24 cellular contexts compared by ENCODE assay signal in genomic region chr13:25455146-25455545, GRCh38.
A peak's percentile ranks its signal among the peaks of the same experiment; 100 is the strongest.
DNase-seq lines count a peak whose midpoint lies in the region; ATAC-seq and TF ChIP-seq lines count a peak whose summit lies in the region.
"Had no signal": no experiment of that assay in that cellular context is flagged by ENCODE, and none has a peak within 500 bp of the region (broad histone marks: within the 10 kb centered on the region; RNA-seq: fewer than 3 reads in every experiment).

No MANE protein-coding gene starts in this region.

- no peak overlapping the region for H3K4me3 Mint-ChIP-seq in MCF 10A (ENCODE audit: unreplicated experiment)
- no peak overlapping the region for H3K4me3 Mint-ChIP-seq in stimulated activated effector memory CD8-positive, alpha-beta T cell treated with anti-CD3 and anti-CD28 coated beads, Interleukin-12 subunit alpha, Interleukin-12 subunit beta, amount 100 ng/mL, for 72 hours
- H3K4me3 Mint-ChIP-seq: activated CD8-positive, alpha-beta T cell treated with anti-CD3 and anti-CD28 coated beads for 36 hours; central memory CD8-positive, alpha-beta T cell; GM23338; naive B cell had no signal

- peak overlapping the region; percentile 53 for H3K27ac Mint-ChIP-seq in MCF 10A (ENCODE audit: low read depth, unreplicated experiment)
- no peak overlapping the region for H3K27ac Mint-ChIP-seq in stimulated activated effector memory CD8-positive, alpha-beta T cell treated with anti-CD3 and anti-CD28 coated beads, Interleukin-12 subunit alpha, Interleukin-12 subunit beta, amount 100 ng/mL, for 72 hours
- H3K27ac Mint-ChIP-seq: activated CD8-positive, alpha-beta T cell treated with anti-CD3 and anti-CD28 coated beads for 36 hours; GM23338; naive B cell had no signal

- TF ChIP-seq CTCF in MCF 10A (IDR thresholded peaks at IDR 0.05; ENCODE audit: unreplicated experiment): no peak
- no peak for TF ChIP-seq CTCF in breast epithelium (IDR thresholded peaks at IDR 0.05)
- TF ChIP-seq CTCF in right atrium auricular region (IDR thresholded peaks at IDR 0.05): no peak

- H3K27me3 Mint-ChIP-seq in MCF 10A (ENCODE audit: insufficient read depth, unreplicated experiment): peaks cover 16% of the 10 kb centered on the region

- CTCF ChIA-PET in MCF 10A (lab: Yijun Ruan, JAX): interaction anchor here (0.6 kb wide), 2 partner anchors 46 to 341 kb away, joined by 3 to 4 read pairs; no protein-coding TSS in a partner anchor

- POLR2A ChIA-PET in MCF 10A (lab: Yijun Ruan, JAX): interaction anchor here (1.0 kb wide), 2 partner anchors 11 to 79 kb away, joined by 3 to 5 read pairs; no protein-coding TSS in a partner anchor

- no peak overlapping the region for H3K4me3 ChIP-seq in breast epithelium
- H3K4me3 ChIP-seq in right atrium auricular region: no peak overlapping the region
- H3K4me3 ChIP-seq: BLaER1 treated with 17β-estradiol and CSF1 and Interleukin-3, amounts not matched to agents 10 nM and 100 nM; gastrocnemius medialis; GM23338; vagina had no signal

- BruUV-seq in MCF 10A (replicated peaks; lab: Mats Ljungman, UMichigan): no TSS peak

- no peak for ATAC-seq in stimulated activated effector memory CD8-positive, alpha-beta T cell treated with anti-CD3 and anti-CD28 coated beads, Interleukin-12 subunit alpha, Interleukin-12 subunit beta, amount 100 ng/mL, for 72 hours
- ATAC-seq: activated CD8-positive, alpha-beta T cell treated with anti-CD3 and anti-CD28 coated beads for 36 hours; esophagus mucosa; gastrocnemius medialis; GM23338 had no signal

- H3K27ac ChIP-seq in breast epithelium (no peak overlapping the region), right atrium auricular region (no peak overlapping the region)
- H3K27ac ChIP-seq: BLaER1 treated with 17β-estradiol and CSF1 and Interleukin-3, amounts not matched to agents 10 nM and 100 nM; gastrocnemius medialis; vagina had no signal

- no peaks in the 10 kb centered on the region for H3K36me3 ChIP-seq in breast epithelium
- H3K36me3 ChIP-seq in right atrium auricular region: no peaks in the 10 kb centered on the region
- H3K36me3 ChIP-seq: BLaER1 treated with 17β-estradiol and CSF1 and Interleukin-3, amounts not matched to agents 10 nM and 100 nM; gastrocnemius medialis; vagina had no signal

- no peaks in the 10 kb centered on the region for H3K4me1 ChIP-seq in breast epithelium
- H3K4me1 ChIP-seq in right atrium auricular region: no peaks in the 10 kb centered on the region
- H3K4me1 ChIP-seq: BLaER1 treated with 17β-estradiol and CSF1 and Interleukin-3, amounts not matched to agents 10 nM and 100 nM; gastrocnemius medialis; vagina had no signal

- no peaks in the 10 kb centered on the region for H3K9me3 ChIP-seq in breast epithelium
- H3K9me3 ChIP-seq in right atrium auricular region: no peaks in the 10 kb centered on the region
- H3K9me3 ChIP-seq: BLaER1 treated with 17β-estradiol and CSF1 and Interleukin-3, amounts not matched to agents 10 nM and 100 nM; gastrocnemius medialis; vagina had no signal

- H3K9me3 Mint-ChIP-seq in MCF 10A (ENCODE audit: unreplicated experiment): no peaks in the 10 kb centered on the region
- H3K9me3 Mint-ChIP-seq in stimulated activated effector memory CD8-positive, alpha-beta T cell treated with anti-CD3 and anti-CD28 coated beads, Interleukin-12 subunit alpha, Interleukin-12 subunit beta, amount 100 ng/mL, for 72 hours: no peaks in the 10 kb centered on the region
- H3K9me3 Mint-ChIP-seq: activated CD8-positive, alpha-beta T cell treated with anti-CD3 and anti-CD28 coated beads for 36 hours; central memory CD8-positive, alpha-beta T cell; GM23338 had no signal

- H3K4me1 Mint-ChIP-seq in MCF 10A (ENCODE audit: insufficient read depth, unreplicated experiment): peaks cover 15% of the 10 kb centered on the region
- H3K4me1 Mint-ChIP-seq in stimulated activated effector memory CD8-positive, alpha-beta T cell treated with anti-CD3 and anti-CD28 coated beads, Interleukin-12 subunit alpha, Interleukin-12 subunit beta, amount 100 ng/mL, for 72 hours: no peaks in the 10 kb centered on the region
- H3K4me1 Mint-ChIP-seq: central memory CD8-positive, alpha-beta T cell; GM23338; naive B cell had no signal

- intact Hi-C loops in MCF 10A (cut with micrococcal nuclease) (no loop called here), breast epithelium (cut with DNase I; ENCODE audit: low total_unique reads) (no loop called here)

- peak; percentile 87 for DNase-seq in MCF 10A (ENCODE audit: unreplicated experiment)
- DNase-seq in breast epithelium (ENCODE audit: low spot score in 2 of 2): no peak
- peak; percentile 17 for DNase-seq in NCI-H2227 treated with DMSO at 0.1 percent for 48 hours (lab: John Stamatoyannopoulos, UW)
- peak; percentile 74 for DNase-seq in cerebellar cortex (ENCODE audit: low spot score)
- no peak for DNase-seq in RPMI8226
- no peak for DNase-seq in stimulated activated effector memory CD8-positive, alpha-beta T cell treated with anti-CD3 and anti-CD28 coated beads, Interleukin-12 subunit alpha, Interleukin-12 subunit beta, amount 100 ng/mL, for 72 hours (ENCODE audit: low spot score in 2 of 2)
- DNase-seq in right atrium auricular region (ENCODE audit: low spot score): no peak
- no peak for DNase-seq in activated effector memory CD4-positive, alpha-beta T cell treated with anti-CD3 and anti-CD28 coated beads, Interleukin-2, amount 50 U/mL, for 16 hours
- DNase-seq: activated CD8-positive, alpha-beta T cell treated with anti-CD3 and anti-CD28 coated beads for 36 hours; activated naive CD4-positive, alpha-beta T cell treated with Interleukin-2 at 50 U/mL for 16 hours; activated T-cell treated with anti-CD3 and anti-CD28 coated beads, Interleukin-2, amount 50 U/mL, for 1 hour; gastrocnemius medialis; GDM1; KG1; kidney; mesenchymal stem cell; naive B cell; retina; T-helper 9 cell had no signal

- TF ChIP-seq POLR2A in breast epithelium (IDR thresholded peaks at IDR 0.05): no peak

- H3K27me3 ChIP-seq in breast epithelium (no peaks in the 10 kb centered on the region), right atrium auricular region (no peaks in the 10 kb centered on the region)
- H3K27me3 ChIP-seq: BLaER1 treated with 17β-estradiol and CSF1 and Interleukin-3, amounts not matched to agents 10 nM and 100 nM; gastrocnemius medialis; vagina had no signal

- no peaks in the 10 kb centered on the region for H3K36me3 Mint-ChIP-seq in MCF 10A (ENCODE audit: insufficient read depth, unreplicated experiment)
- H3K36me3 Mint-ChIP-seq in stimulated activated effector memory CD8-positive, alpha-beta T cell treated with anti-CD3 and anti-CD28 coated beads, Interleukin-12 subunit alpha, Interleukin-12 subunit beta, amount 100 ng/mL, for 72 hours: no peaks in the 10 kb centered on the region
- H3K36me3 Mint-ChIP-seq: naive B cell had no signal

Comparison
In these comparisons a context has a peak if more than half of its experiments do, and no peak if none do; other contexts are left out.
1. DNase-seq: peak in MCF 10A (single experiment), NCI-H2227 treated with DMSO at 0.1 percent for 48 hours (single experiment) and cerebellar cortex (single experiment); none in breast epithelium (0 of 2), RPMI8226 (single experiment), stimulated activated effector memory CD8-positive, alpha-beta T cell treated with anti-CD3 and anti-CD28 coated beads, Interleukin-12 subunit alpha, Interleukin-12 subunit beta, amount 100 ng/mL, for 72 hours (0 of 2), right atrium auricular region (single experiment) and activated effector memory CD4-positive, alpha-beta T cell treated with anti-CD3 and anti-CD28 coated beads, Interleukin-2, amount 50 U/mL, for 16 hours (single experiment).